Comparison of ENCODE assay signal across 8 cellular contexts in the genomic region with DNA sequence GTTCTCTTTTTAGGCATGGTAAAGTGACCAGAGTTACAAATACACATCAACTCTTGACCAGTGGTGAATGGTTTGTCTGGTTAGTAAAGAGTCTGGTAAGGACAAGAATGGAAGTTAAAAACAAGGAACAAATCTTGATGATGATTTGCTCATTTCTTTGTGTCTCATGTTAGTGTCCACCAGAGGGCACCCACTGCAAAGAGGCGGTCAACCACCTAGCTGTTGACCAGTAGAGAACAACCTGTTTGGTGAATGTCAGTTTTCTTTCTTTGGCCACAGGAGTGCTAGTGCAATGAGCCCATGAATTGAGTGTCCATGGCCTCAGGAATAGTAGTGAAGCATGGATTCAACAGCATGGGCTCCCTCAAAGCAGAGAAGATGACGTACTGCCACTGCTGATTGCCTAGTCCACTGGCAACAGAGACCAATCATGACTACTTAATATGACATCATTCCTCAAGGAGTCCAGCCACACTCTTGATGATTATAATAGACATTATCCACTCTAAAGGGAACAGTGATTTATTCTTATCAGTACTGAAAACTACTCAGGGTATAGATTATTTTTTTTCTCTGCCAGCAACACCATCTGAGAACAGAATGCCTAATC. TPM values are rescaled to one million over a fixed set of nuclear protein-coding genes. Genes with fewer than 3 reads are reported as not detected.
DNase-seq lines count a peak whose midpoint lies in the region; ATAC-seq and TF ChIP-seq lines count a peak whose summit lies in the region.

No MANE protein-coding gene starts in this region.

- no peaks in the 10 kb centered on the region for H3K27me3 ChIP-seq in SK-N-SH (ENCODE audit: insufficient read depth)
- H3K27me3 ChIP-seq in spleen (replicated peaks in 1 of 7) = no peaks in the 10 kb centered on the region

- no peak overlapping the region for H3K4me2 ChIP-seq in SK-N-SH

- CTCF ChIA-PET in SK-N-SH (lab: Yijun Ruan, JAX) = interaction anchor here (0.8 to 2.4 kb wide), 11 partner anchors 24 to 1938 kb away, joined by 3 to 9 read pairs (median 3); no protein-coding TSS in a partner anchor

- H3K27ac ChIP-seq in SK-N-SH (ENCODE audit: low read depth in 2 of 2, low read length in 1 of 2) (no peak overlapping the region; a peak in 1 of 4 replicates), spleen (no peak overlapping the region)

- DNase-seq in SK-N-SH = peak; percentile 33
- DNase-seq in RPMI8226 = peak; percentile 57
- peak; percentile 64 for DNase-seq in glomerular visceral epithelial cell (ENCODE audit: extremely low spot score)
- DNase-seq in spleen = no peak
- DNase-seq in posterior vena cava (ENCODE audit: low spot score) = no peak
- DNase-seq in NCI-H2227 (lab: John Stamatoyannopoulos, UW; ENCODE audit: unreplicated experiment) = no peak

- peaks cover 2% of the 10 kb centered on the region for H3F3A ChIP-seq in SK-N-SH (replicated peaks; ENCODE audit: insufficient read depth)

- POLR2A ChIA-PET in SK-N-SH (lab: Yijun Ruan, JAX) = no interaction called here

- H3K9me2 ChIP-seq in SK-N-SH = no peaks in the 10 kb centered on the region

- no peak overlapping the region for H2AFZ ChIP-seq in SK-N-SH (ENCODE audit: low read depth)

- H3K9me3 ChIP-seq in SK-N-SH (no peaks in the 10 kb centered on the region), spleen (no peaks in the 10 kb centered on the region)

- H3K4me1 ChIP-seq in SK-N-SH (ENCODE audit: control insufficient read depth in 1 of 2, insufficient read depth in 2 of 2, low read depth in 1 of 2, low read length in 1 of 2) = no peaks in the 10 kb centered on the region; a peak in 3 of 4 replicates
- no peaks in the 10 kb centered on the region for H3K4me1 ChIP-seq in spleen

- peak; percentile 84 for TF ChIP-seq RAD21 in SK-N-SH (IDR thresholded peaks at IDR 0.05; ENCODE audit: low read length)

- TF ChIP-seq EP300 in SK-N-SH (IDR thresholded peaks at IDR 0.05; ENCODE audit: borderline replicate concordance in 1 of 2, low read depth in 1 of 2, low read length in 1 of 2) = no peak

- no peaks in the 10 kb centered on the region for H4K20me1 ChIP-seq in SK-N-SH (ENCODE audit: insufficient read depth)

- 39% methylated on average over 2 of the region's 2 CpGs for WGBS in SK-N-SH (ENCODE audit: low lambda C conversion rate)
- 68 to 80% (median 75%) methylated on average over 2 of the region's 2 CpGs for WGBS in spleen, 5 donors

- H3K36me3 ChIP-seq in SK-N-SH (replicated peaks in 1 of 2; ENCODE audit: control insufficient read depth in 1 of 2, insufficient read depth in 2 of 2, low read length in 1 of 2) (no peaks in the 10 kb centered on the region), spleen (no peaks in the 10 kb centered on the region)

- intact Hi-C loops in spleen (cut with DNase I; ENCODE audit: low total_unique reads) (loop anchor here (10.0 kb wide), 1 partner anchor 903 kb away; no protein-coding TSS in a partner anchor), posterior vena cava (cut with DNase I) (loop anchor here in 1 of 2 donors (5.0 kb wide), 1 partner anchor 1015 kb away; a partner anchor contains a TSS)

- H3K79me2 ChIP-seq in SK-N-SH (ENCODE audit: insufficient read depth) = no peaks in the 10 kb centered on the region

- ATAC-seq in SK-N-SH treated with all-trans-retinoic acid at 6 μM for 48 hours = no peak
- peak; percentile 61 for ATAC-seq in HG02870 (IDR thresholded peaks at IDR 0.05; ENCODE audit: unreplicated experiment)

- no peak overlapping the region for H3K9ac ChIP-seq in SK-N-SH

- TF ChIP-seq CTCF in SK-N-SH (IDR thresholded peaks at IDR 0.05) (peak; percentile 67), spleen (IDR thresholded peaks at IDR 0.05 in 8 of 11, conservative IDR thresholded peaks at IDR 0.05 in 3 of 11) (peak in 8 of 11 experiments; percentile 18 to 50 (median 45))

- H3K4me3 ChIP-seq in SK-N-SH (ENCODE audit: low read depth in 2 of 2, low read length in 1 of 2) = peak overlapping the region in 1 of 2 experiments; percentile 18; a peak in 1 of 4 replicates
- no peak overlapping the region for H3K4me3 ChIP-seq in spleen

- no peak for TF ChIP-seq POLR2A in spleen (IDR thresholded peaks at IDR 0.05)

TF ChIP-seq in SK-N-SH, 30 proteins besides CTCF, POLR2A, EP300 and RAD21:
- TF ChIP-seq SMC3 (IDR thresholded peaks at IDR 0.05; ENCODE audit: low read depth, low read length) (peak; percentile 62), ELF1 (IDR thresholded peaks at IDR 0.05) (no peak)

TF ChIP-seq in SK-N-SH treated with all-trans-retinoic acid at 6 μM for 48 hours, 23 proteins besides CTCF, POLR2A, EP300 and RAD21:
- TF ChIP-seq ZFP3 (CRISPR knock-in tag; IDR thresholded peaks at IDR 0.05) (no peak), ARNTL (CRISPR knock-in tag; IDR thresholded peaks at IDR 0.05; ENCODE audit: borderline replicate concordance, low read depth) (no peak), BACH2 (CRISPR knock-in tag; IDR thresholded peaks at IDR 0.05; ENCODE audit: borderline replicate concordance) (no peak), ZC3H10 (CRISPR knock-in tag; IDR thresholded peaks at IDR 0.05) (no peak), PPARA (CRISPR knock-in tag; IDR thresholded peaks at IDR 0.05; ENCODE audit: borderline replicate concordance) (no peak), OSR1 (CRISPR knock-in tag; IDR thresholded peaks at IDR 0.05) (no peak), ISL1 (CRISPR knock-in tag; IDR thresholded peaks at IDR 0.05) (no peak), GLIS3 (CRISPR knock-in tag; IDR thresholded peaks at IDR 0.05) (no peak), TCF4 (CRISPR knock-in tag; IDR thresholded peaks at IDR 0.05; ENCODE audit: borderline replicate concordance) (no peak), ZNF70 (CRISPR knock-in tag; IDR thresholded peaks at IDR 0.05) (no peak), SNAI2 (CRISPR knock-in tag; IDR thresholded peaks at IDR 0.05) (no peak), ZNF565 (CRISPR knock-in tag; conservative IDR thresholded peaks at IDR 0.05; ENCODE audit: low read depth) (no peak)
- TF ChIP-seq, protein P1, sequence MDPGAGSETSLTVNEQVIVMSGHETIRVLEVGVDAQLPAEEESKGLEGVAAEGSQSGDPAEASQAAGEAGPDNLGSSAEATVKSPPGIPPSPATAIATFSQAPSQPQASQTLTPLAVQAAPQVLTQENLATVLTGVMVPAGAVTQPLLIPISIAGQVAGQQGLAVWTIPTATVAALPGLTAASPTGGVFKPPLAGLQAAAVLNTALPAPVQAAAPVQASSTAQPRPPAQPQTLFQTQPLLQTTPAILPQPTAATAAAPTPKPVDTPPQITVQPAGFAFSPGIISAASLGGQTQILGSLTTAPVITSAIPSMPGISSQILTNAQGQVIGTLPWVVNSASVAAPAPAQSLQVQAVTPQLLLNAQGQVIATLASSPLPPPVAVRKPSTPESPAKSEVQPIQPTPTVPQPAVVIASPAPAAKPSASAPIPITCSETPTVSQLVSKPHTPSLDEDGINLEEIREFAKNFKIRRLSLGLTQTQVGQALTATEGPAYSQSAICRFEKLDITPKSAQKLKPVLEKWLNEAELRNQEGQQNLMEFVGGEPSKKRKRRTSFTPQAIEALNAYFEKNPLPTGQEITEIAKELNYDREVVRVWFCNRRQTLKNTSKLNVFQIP (CRISPR knock-in tag; IDR thresholded peaks at IDR 0.05; ENCODE audit: borderline replicate concordance, low read depth) = no peak
- TF ChIP-seq, protein P2, sequence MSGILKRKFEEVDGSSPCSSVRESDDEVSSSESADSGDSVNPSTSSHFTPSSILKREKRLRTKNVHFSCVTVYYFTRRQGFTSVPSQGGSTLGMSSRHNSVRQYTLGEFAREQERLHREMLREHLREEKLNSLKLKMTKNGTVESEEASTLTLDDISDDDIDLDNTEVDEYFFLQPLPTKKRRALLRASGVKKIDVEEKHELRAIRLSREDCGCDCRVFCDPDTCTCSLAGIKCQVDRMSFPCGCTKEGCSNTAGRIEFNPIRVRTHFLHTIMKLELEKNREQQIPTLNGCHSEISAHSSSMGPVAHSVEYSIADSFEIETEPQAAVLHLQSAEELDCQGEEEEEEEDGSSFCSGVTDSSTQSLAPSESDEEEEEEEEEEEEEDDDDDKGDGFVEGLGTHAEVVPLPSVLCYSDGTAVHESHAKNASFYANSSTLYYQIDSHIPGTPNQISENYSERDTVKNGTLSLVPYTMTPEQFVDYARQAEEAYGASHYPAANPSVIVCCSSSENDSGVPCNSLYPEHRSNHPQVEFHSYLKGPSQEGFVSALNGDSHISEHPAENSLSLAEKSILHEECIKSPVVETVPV (CRISPR knock-in tag; IDR thresholded peaks at IDR 0.05) = no peak
- TF ChIP-seq, protein P3, sequence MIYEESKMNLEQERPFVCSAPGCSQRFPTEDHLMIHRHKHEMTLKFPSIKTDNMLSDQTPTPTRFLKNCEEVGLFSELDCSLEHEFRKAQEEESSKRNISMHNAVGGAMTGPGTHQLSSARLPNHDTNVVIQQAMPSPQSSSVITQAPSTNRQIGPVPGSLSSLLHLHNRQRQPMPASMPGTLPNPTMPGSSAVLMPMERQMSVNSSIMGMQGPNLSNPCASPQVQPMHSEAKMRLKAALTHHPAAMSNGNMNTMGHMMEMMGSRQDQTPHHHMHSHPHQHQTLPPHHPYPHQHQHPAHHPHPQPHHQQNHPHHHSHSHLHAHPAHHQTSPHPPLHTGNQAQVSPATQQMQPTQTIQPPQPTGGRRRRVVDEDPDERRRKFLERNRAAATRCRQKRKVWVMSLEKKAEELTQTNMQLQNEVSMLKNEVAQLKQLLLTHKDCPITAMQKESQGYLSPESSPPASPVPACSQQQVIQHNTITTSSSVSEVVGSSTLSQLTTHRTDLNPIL (CRISPR knock-in tag; IDR thresholded peaks at IDR 0.05; ENCODE audit: low read depth) = no peak
TF ChIP-seq in SK-N-SH treated with all-trans-retinoic acid at 6 μM for 48 hours: peak in this region for 0.

RNA-seq across cellular contexts. Expression of a gene that starts 10.7 kb away (rescaled TPM):
- 0.02 TPM in 1 of 2 replicates, not detected in the other for polyA plus RNA-seq in SK-N-SH (2012; rRNA removed)
- polyA plus RNA-seq in SK-N-SH (2012; cell fraction: cytosol; rRNA removed) = 0.01 TPM in 1 of 2 replicates, not detected in the other
- polyA plus RNA-seq in SK-N-SH (2012; cell fraction: nucleus; rRNA removed) = not detected in 2 replicates
- total RNA-seq in spleen = under 1 TPM in 1 of 7 donors, not detected in 6; 0.35 TPM
- polyA plus RNA-seq in spleen = under 1 TPM in 1 of 3 donors, not detected in 2; 0.07 TPM
- total RNA-seq in posterior vena cava = 10 to 100 TPM in 1 of 2 donors, 1 to 10 TPM in 1; 2.1 to 11.2 TPM

Comparison
In these comparisons a context has a peak if more than half of its experiments do, and no peak if none do; other contexts are left out.
1. DNase-seq: peak in SK-N-SH (single experiment), RPMI8226 (single experiment) and glomerular visceral epithelial cell (single experiment); none in spleen (single experiment), posterior vena cava (single experiment) and NCI-H2227 (single experiment).